In genomic region chr3:150216041-150216811, GRCh38 we compare ENCODE assay signal across 9 cellular contexts.
A peak's percentile ranks its signal among the peaks of the same experiment; 100 is the strongest.
DNase-seq lines count a peak whose midpoint lies in the region; ATAC-seq and TF ChIP-seq lines count a peak whose summit lies in the region.
"Had no signal": no experiment of that assay in that cellular context is flagged by ENCODE, and none has a peak within 500 bp of the region (broad histone marks: within the 10 kb centered on the region; RNA-seq: fewer than 3 reads in every experiment).

No MANE protein-coding gene starts in this region.

- peaks cover 0 to 2% (median 1%) of the 10 kb centered on the region in 4 donors for H3K9me3 ChIP-seq in sigmoid colon

- H3K4me1 Mint-ChIP-seq in neural crest cell, result peaks cover 29% of the 10 kb centered on the region
- H3K4me1 Mint-ChIP-seq in progenitor cell of endocrine pancreas (ENCODE audit: low read depth), result peaks cover 3% of the 10 kb centered on the region

- intact Hi-C loops in sigmoid colon (cut with DNase I), result no loop called here

- DNase-seq in ELF-1 (ENCODE audit: low read depth, low spot score) (peak; percentile 79), NCI-H2227 treated with DMSO at 0.1 percent for 48 hours (lab: John Stamatoyannopoulos, UW) (peak; percentile 42), choroid plexus epithelial cell (ENCODE audit: low read depth) (peak; percentile 87), neural crest cell (ENCODE audit: low read depth, low spot score) (peak; percentile 21), progenitor cell of endocrine pancreas (ENCODE audit: low spot score, unreplicated experiment) (no peak), sigmoid colon (no peak), HUDEP-2 (lab: John Stamatoyannopoulos, UW; ENCODE audit: unreplicated experiment in 76 of 76) (no peak)

- H3K4me3 ChIP-seq in choroid plexus epithelial cell (ENCODE audit: low read depth, low read length) (no peak overlapping the region), sigmoid colon (no peak overlapping the region)

- peaks cover 0 to 18% (median 14%) of the 10 kb centered on the region in 4 donors for H3K4me1 ChIP-seq in sigmoid colon

- ATAC-seq in HG03025 (IDR thresholded peaks at IDR 0.05; ENCODE audit: low FRiP score, unreplicated experiment), result no peak

- H3K36me3 ChIP-seq in sigmoid colon, result no peaks in the 10 kb centered on the region

- TF ChIP-seq POLR2A in sigmoid colon (IDR thresholded peaks at IDR 0.05), result no peak

- TF ChIP-seq CTCF in choroid plexus epithelial cell (conservative IDR thresholded peaks at IDR 0.05; ENCODE audit: low read depth, low read length) (peak; percentile 34), neural crest cell (conservative IDR thresholded peaks at IDR 0.05) (no peak), progenitor cell of endocrine pancreas (IDR thresholded peaks at IDR 0.05; ENCODE audit: unreplicated experiment) (no peak), sigmoid colon (IDR thresholded peaks at IDR 0.05) (no peak)

- no peak for TF ChIP-seq EP300 in sigmoid colon (IDR thresholded peaks at IDR 0.05)

- WGBS in sigmoid colon, 2 donors, result 72 to 80% methylated on average over 6 of the region's 6 CpGs

- H3K27ac Mint-ChIP-seq in neural crest cell (ENCODE audit: unreplicated experiment), result peak overlapping the region; percentile 58
- no peak overlapping the region for H3K27ac Mint-ChIP-seq in progenitor cell of endocrine pancreas

- H3K27ac ChIP-seq in sigmoid colon, result peak overlapping the region in 2 of 4 donors; percentile 39 to 48

- no peaks in the 10 kb centered on the region for H3K27me3 ChIP-seq in sigmoid colon

- H3K9me3 Mint-ChIP-seq in neural crest cell (peaks cover 4% of the 10 kb centered on the region), progenitor cell of endocrine pancreas (ENCODE audit: low read depth) (no peaks in the 10 kb centered on the region)
- H3K9me3 Mint-ChIP-seq: central memory CD8-positive, alpha-beta T cell had no signal

- H3K36me3 Mint-ChIP-seq in neural crest cell (ENCODE audit: low read depth), result no peaks in the 10 kb centered on the region
- no peaks in the 10 kb centered on the region for H3K36me3 Mint-ChIP-seq in progenitor cell of endocrine pancreas (ENCODE audit: insufficient read depth)

- H3K27me3 Mint-ChIP-seq in neural crest cell (ENCODE audit: low read depth) (no peaks in the 10 kb centered on the region), progenitor cell of endocrine pancreas (peaks cover 2% of the 10 kb centered on the region)

- H3K4me3 Mint-ChIP-seq in neural crest cell (no peak overlapping the region), progenitor cell of endocrine pancreas (ENCODE audit: low read depth) (no peak overlapping the region)
- H3K4me3 Mint-ChIP-seq: central memory CD8-positive, alpha-beta T cell had no signal

Comparison
In these comparisons a context has a peak if more than half of its experiments do, and no peak if none do; other contexts are left out.
1. DNase-seq: peak in ELF-1 (single experiment), NCI-H2227 treated with DMSO at 0.1 percent for 48 hours (single experiment), choroid plexus epithelial cell (single experiment) and neural crest cell (single experiment); none in progenitor cell of endocrine pancreas (single experiment), sigmoid colon (single experiment) and HUDEP-2 (0 of 76).